In genomic region chr1:16254263-16254948, GRCh38 we compare ENCODE assay signal across 14 cellular contexts. TPM values are rescaled to one million over a fixed set of nuclear protein-coding genes. Genes with fewer than 3 reads are reported as not detected.
A peak's percentile ranks its signal among the peaks of the same experiment; 100 is the strongest.
DNase-seq lines count a peak whose midpoint lies in the region; ATAC-seq lines count a peak whose summit lies in the region.
"Had no signal": no experiment of that assay in that cellular context is flagged by ENCODE, and none has a peak within 500 bp of the region (broad histone marks: within the 10 kb centered on the region; RNA-seq: fewer than 3 reads in every experiment).

No MANE protein-coding gene starts in this region.

- no peaks in the 10 kb centered on the region for H3K9me3 Mint-ChIP-seq in activated T-cell treated with anti-CD3 and anti-CD28 coated beads, Interleukin-2, amount 50 U/mL, for 24 hours
- H3K9me3 Mint-ChIP-seq in stimulated activated effector memory CD8-positive, alpha-beta T cell treated with anti-CD3 and anti-CD28 coated beads, Interleukin-12 subunit alpha, Interleukin-12 subunit beta, amount 100 ng/mL, for 72 hours: no peaks in the 10 kb centered on the region
- H3K9me3 Mint-ChIP-seq: natural killer cell had no signal

- H3K27ac ChIP-seq in SK-N-MC: peak overlapping the region; percentile 35; the same call in 1 of the 2 replicates

- H3K36me3 ChIP-seq in SK-N-MC (ENCODE audit: insufficient read depth, low read length): peaks cover 35% of the 10 kb centered on the region

- no peak overlapping the region for H3K4me3 ChIP-seq in SK-N-MC

- H3K27me3 Mint-ChIP-seq in activated T-cell treated with anti-CD3 and anti-CD28 coated beads, Interleukin-2, amount 50 U/mL, for 24 hours: no peaks in the 10 kb centered on the region

- no peak overlapping the region for H3K9ac ChIP-seq in SK-N-MC (ENCODE audit: insufficient read length)

- no peaks in the 10 kb centered on the region for H3K9me3 ChIP-seq in SK-N-MC (ENCODE audit: low read depth, low read length)

- no peak overlapping the region for H3K4me3 Mint-ChIP-seq in activated T-cell treated with anti-CD3 and anti-CD28 coated beads, Interleukin-2, amount 50 U/mL, for 24 hours
- no peak overlapping the region for H3K4me3 Mint-ChIP-seq in stimulated activated effector memory CD8-positive, alpha-beta T cell treated with anti-CD3 and anti-CD28 coated beads, Interleukin-12 subunit alpha, Interleukin-12 subunit beta, amount 100 ng/mL, for 72 hours
- H3K4me3 Mint-ChIP-seq: natural killer cell had no signal

- peaks cover 12% of the 10 kb centered on the region for H3K4me1 Mint-ChIP-seq in activated T-cell treated with anti-CD3 and anti-CD28 coated beads, Interleukin-2, amount 50 U/mL, for 24 hours (ENCODE audit: low read depth)
- H3K4me1 Mint-ChIP-seq in stimulated activated effector memory CD8-positive, alpha-beta T cell treated with anti-CD3 and anti-CD28 coated beads, Interleukin-12 subunit alpha, Interleukin-12 subunit beta, amount 100 ng/mL, for 72 hours: peaks cover 5% of the 10 kb centered on the region

- H3K27ac Mint-ChIP-seq in activated T-cell treated with anti-CD3 and anti-CD28 coated beads, Interleukin-2, amount 50 U/mL, for 24 hours: peak overlapping the region; percentile 59
- peak overlapping the region; percentile 59 for H3K27ac Mint-ChIP-seq in stimulated activated effector memory CD8-positive, alpha-beta T cell treated with anti-CD3 and anti-CD28 coated beads, Interleukin-12 subunit alpha, Interleukin-12 subunit beta, amount 100 ng/mL, for 72 hours

- H3K36me3 Mint-ChIP-seq in activated T-cell treated with anti-CD3 and anti-CD28 coated beads, Interleukin-2, amount 50 U/mL, for 24 hours (ENCODE audit: low read depth): peaks cover 65% of the 10 kb centered on the region
- peaks cover 68% of the 10 kb centered on the region for H3K36me3 Mint-ChIP-seq in stimulated activated effector memory CD8-positive, alpha-beta T cell treated with anti-CD3 and anti-CD28 coated beads, Interleukin-12 subunit alpha, Interleukin-12 subunit beta, amount 100 ng/mL, for 72 hours
- H3K36me3 Mint-ChIP-seq: natural killer cell had no signal

- intact Hi-C loops in Right ventricle myocardium superior (cut with DNase I): no loop called here

- DNase-seq in activated T-cell treated with anti-CD3 and anti-CD28 coated beads, Interleukin-2, amount 50 U/mL, for 24 hours: no peak
- no peak for DNase-seq in activated T-cell treated with anti-CD3 and anti-CD28 coated beads, Interleukin-2, amount 50 U/mL, for 48 hours
- DNase-seq in SK-N-MC (ENCODE audit: low read depth, low spot score): no peak
- no peak for DNase-seq in Right ventricle myocardium superior
- no peak for DNase-seq in stimulated activated effector memory CD8-positive, alpha-beta T cell treated with anti-CD3 and anti-CD28 coated beads, Interleukin-12 subunit alpha, Interleukin-12 subunit beta, amount 100 ng/mL, for 72 hours (ENCODE audit: low spot score in 2 of 2)
- no peak for DNase-seq in nucleus accumbens (lab: John Stamatoyannopoulos, UW)
- no peak for DNase-seq in amygdala (lab: John Stamatoyannopoulos, UW)
- DNase-seq: DMS79; effector memory CD4-positive, alpha-beta T cell; HCEC 1CT; KG1; natural killer cell; NCI-H2171 treated with DMSO at 0.1 percent for 48 hours had no signal

- peak; percentile 38 for ATAC-seq in Right ventricle myocardium superior (ENCODE audit: poor library complexity)
- no peak for ATAC-seq in stimulated activated effector memory CD8-positive, alpha-beta T cell treated with anti-CD3 and anti-CD28 coated beads, Interleukin-12 subunit alpha, Interleukin-12 subunit beta, amount 100 ng/mL, for 72 hours
- ATAC-seq in GM21360 (IDR thresholded peaks at IDR 0.05; ENCODE audit: unreplicated experiment): no peak
- ATAC-seq: natural killer cell had no signal

RNA-seq across cellular contexts. Expression of gene CPLANE2, which starts 17.4 kb away (rescaled TPM):
- 10.1 TPM for total RNA-seq in Right ventricle myocardium superior

RNA-seq across cellular contexts. Expression of gene ARHGEF19, which starts 42.0 kb away (rescaled TPM):
- 1.8 TPM for total RNA-seq in Right ventricle myocardium superior
